In genomic region chr17:58415371-58416055, GRCh38 we compare ENCODE assay signal across 1 cellular context.
TF ChIP-seq lines count a peak whose summit lies in the region.

No MANE protein-coding gene starts in this region.

TF ChIP-seq in HEK293, 187 proteins besides CTCF, POLR2A, EP300 and RAD21 (continued from another document and continues in another):
- no peak for TF ChIP-seq ZNF830 (tag by site-specific recombination; IDR thresholded peaks at IDR 0.05; ENCODE audit: low read depth)
- no peak for TF ChIP-seq ZSCAN4 (tag by site-specific recombination; IDR thresholded peaks at IDR 0.05)
- no peak for TF ChIP-seq KLF10 (tag by site-specific recombination; IDR thresholded peaks at IDR 0.05)
- no peak for TF ChIP-seq BCL11B (tag by site-specific recombination; IDR thresholded peaks at IDR 0.05; ENCODE audit: low read depth)
- TF ChIP-seq AEBP2 (tag by site-specific recombination; IDR thresholded peaks at IDR 0.05; ENCODE audit: borderline replicate concordance), result no peak
- TF ChIP-seq ZNF530 (tag by site-specific recombination; IDR thresholded peaks at IDR 0.05; ENCODE audit: low read depth), result no peak
- TF ChIP-seq ZNF366 (tag by site-specific recombination; conservative IDR thresholded peaks at IDR 0.05), result 0 out of 2 replicates have a peak, but pooled peaks have one; percentile 34
- TF ChIP-seq GLI4 (tag by site-specific recombination; IDR thresholded peaks at IDR 0.05), result no peak
- no peak for TF ChIP-seq KLF16 (tag by site-specific recombination; IDR thresholded peaks at IDR 0.05)
- TF ChIP-seq ZBTB10 (tag by site-specific recombination; IDR thresholded peaks at IDR 0.05), result no peak
- TF ChIP-seq ZNF560 (tag by site-specific recombination; IDR thresholded peaks at IDR 0.05; ENCODE audit: borderline replicate concordance), result no peak
- TF ChIP-seq PRDM6 (tag by site-specific recombination; IDR thresholded peaks at IDR 0.05), result no peak
- TF ChIP-seq ZNF239 (tag by site-specific recombination; IDR thresholded peaks at IDR 0.05), result no peak
- 0 out of 2 replicates have a peak, but pooled peaks have one; percentile 10 for TF ChIP-seq PRDM10 (tag by site-specific recombination; IDR thresholded peaks at IDR 0.05)
- TF ChIP-seq ZNF654 (tag by site-specific recombination; IDR thresholded peaks at IDR 0.05; ENCODE audit: low read depth), result no peak
- TF ChIP-seq ZNF513 (tag by site-specific recombination; IDR thresholded peaks at IDR 0.05), result no peak
- no peak for TF ChIP-seq ZNF768 (tag by site-specific recombination; IDR thresholded peaks at IDR 0.05)
- no peak for TF ChIP-seq ZNF221 (tag by site-specific recombination; IDR thresholded peaks at IDR 0.05; ENCODE audit: borderline replicate concordance)
- TF ChIP-seq ZNF37A (tag by site-specific recombination; IDR thresholded peaks at IDR 0.05), result no peak
- TF ChIP-seq ZNF600 (tag by site-specific recombination; IDR thresholded peaks at IDR 0.05), result peak; percentile 99
- TF ChIP-seq ZNF433 (tag by site-specific recombination; IDR thresholded peaks at IDR 0.05; ENCODE audit: low read depth), result no peak
- TF ChIP-seq ZNF777 (tag by site-specific recombination; IDR thresholded peaks at IDR 0.05; ENCODE audit: borderline replicate concordance), result no peak
- TF ChIP-seq ZNF549 (tag by site-specific recombination; IDR thresholded peaks at IDR 0.05), result no peak
- TF ChIP-seq PBX3 (CRISPR knock-in tag; IDR thresholded peaks at IDR 0.05), result no peak
- no peak for TF ChIP-seq ZNF148 (tag by site-specific recombination; IDR thresholded peaks at IDR 0.05; ENCODE audit: borderline replicate concordance)
- TF ChIP-seq ZNF248 (tag by site-specific recombination; IDR thresholded peaks at IDR 0.05), result no peak
- no peak for TF ChIP-seq ZNF311 (tag by site-specific recombination; IDR thresholded peaks at IDR 0.05; ENCODE audit: borderline replicate concordance)
- no peak for TF ChIP-seq ZSCAN18 (tag by site-specific recombination; IDR thresholded peaks at IDR 0.05)
- no peak for TF ChIP-seq ZNF18 (tag by site-specific recombination; IDR thresholded peaks at IDR 0.05)
- no peak for TF ChIP-seq ZNF510 (tag by site-specific recombination; IDR thresholded peaks at IDR 0.05; ENCODE audit: insufficient replicate concordance)
- peak; percentile 84 for TF ChIP-seq OSR2 (tag by site-specific recombination; IDR thresholded peaks at IDR 0.05)
- peak; percentile 32; the same call in 1 of the 2 replicates for TF ChIP-seq ZBTB20 (tag by site-specific recombination; IDR thresholded peaks at IDR 0.05)
- TF ChIP-seq YY2 (tag by site-specific recombination; IDR thresholded peaks at IDR 0.05), result no peak
- TF ChIP-seq ZNF202 (tag by site-specific recombination; IDR thresholded peaks at IDR 0.05; ENCODE audit: borderline replicate concordance), result no peak
- TF ChIP-seq SP7 (tag by site-specific recombination; IDR thresholded peaks at IDR 0.05), result no peak
- no peak for TF ChIP-seq ZBTB6 (tag by site-specific recombination; IDR thresholded peaks at IDR 0.05)
